In genomic region chr19:18967358-18968146, GRCh38 we compare ENCODE assay signal across 9 cellular contexts. TPM values are rescaled to one million over a fixed set of nuclear protein-coding genes. Genes with fewer than 3 reads are reported as not detected.
DNase-seq lines count a peak whose midpoint lies in the region; ATAC-seq and TF ChIP-seq lines count a peak whose summit lies in the region.
"Had no signal": no experiment of that assay in that cellular context is flagged by ENCODE, and none has a peak within 500 bp of the region (broad histone marks: within the 10 kb centered on the region; RNA-seq: fewer than 3 reads in every experiment).

No MANE protein-coding gene starts in this region.

- peak; percentile 13 for DNase-seq in GM04504 (ENCODE audit: low read depth)
- DNase-seq in UCSD-AML1 (lab: John Stamatoyannopoulos, UW; ENCODE audit: unreplicated experiment), result peak; percentile 62
- DNase-seq in glomerular visceral epithelial cell (ENCODE audit: extremely low spot score), result peak; percentile 84
- peak; percentile 94 for DNase-seq in renal cortical epithelial cell (ENCODE audit: low read depth)
- no peak for DNase-seq in stimulated activated naive CD4-positive, alpha-beta T cell (lab: John Stamatoyannopoulos, UW)
- no peak for DNase-seq in GM10266 (ENCODE audit: extremely low spot score)

- ATAC-seq in HG02763 (IDR thresholded peaks at IDR 0.05; ENCODE audit: unreplicated experiment), result no peak
- no peak for ATAC-seq in HG03457 (IDR thresholded peaks at IDR 0.05; ENCODE audit: unreplicated experiment)

- no peak for TF ChIP-seq CTCF in GM10266 (IDR thresholded peaks at IDR 0.05; ENCODE audit: control insufficient read depth, insufficient read depth, low read depth, missing control alignments)

RNA-seq across cellular contexts. Expression of gene HOMER3, which starts 26.5 kb away (rescaled TPM):
- total RNA-seq in renal cortical epithelial cell, result 83.2 and 93.7 TPM in 2 replicates
- total RNA-seq: T-helper 2 cell treated with Interferon-gamma antibody and Interleukin-4, amounts not matched to agents 100 ng/mL and 5 ng/mL, for 36 hours had no signal

RNA-seq across cellular contexts. Expression of gene DDX49, which starts 48.0 kb away (rescaled TPM):
- 45.0 and 58.3 TPM in 2 replicates for total RNA-seq in renal cortical epithelial cell

RNA-seq across cellular contexts. Expression of gene COPE, which starts 48.4 kb away (rescaled TPM):
- 148 and 224 TPM in 2 replicates for total RNA-seq in renal cortical epithelial cell

Comparison
In these comparisons a context has a peak if more than half of its experiments do, and no peak if none do; other contexts are left out.
1. DNase-seq: peak in GM04504 (single experiment), UCSD-AML1 (single experiment), glomerular visceral epithelial cell (single experiment) and renal cortical epithelial cell (single experiment); none in stimulated activated naive CD4-positive, alpha-beta T cell (0 of 6) and GM10266 (single experiment).